10 cellular contexts compared by ENCODE assay signal in the genomic region with DNA sequence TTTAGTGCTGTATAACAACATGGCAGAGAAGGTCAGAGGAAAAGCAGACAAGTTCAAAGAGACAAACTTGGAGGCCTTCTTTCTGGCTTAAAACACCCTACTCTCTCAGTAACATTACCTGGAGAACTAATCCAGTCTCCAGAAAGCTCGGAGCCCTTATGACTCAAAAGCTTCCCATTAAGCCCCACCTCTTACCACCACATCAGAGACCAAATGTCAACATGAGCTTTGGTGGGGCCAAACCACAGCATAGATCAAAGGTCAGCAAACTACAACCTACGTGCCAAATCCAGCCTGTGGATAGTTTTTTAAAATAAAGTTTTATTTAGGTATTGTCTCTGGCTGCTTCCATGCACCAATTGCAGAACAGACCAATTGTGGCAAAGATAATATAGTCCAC.
"Had no signal": no experiment of that assay in that cellular context is flagged by ENCODE, and none has a peak within 500 bp of the region (broad histone marks: within the 10 kb centered on the region; RNA-seq: fewer than 3 reads in every experiment).

No MANE protein-coding gene starts in this region.

- H3K4me3 ChIP-seq: gastroesophageal sphincter, neural progenitor cell, pancreas had no signal

- H3K27me3 ChIP-seq: gastroesophageal sphincter, neural progenitor cell, pancreas had no signal

- H3K9ac ChIP-seq: neural progenitor cell had no signal

- H2AFZ ChIP-seq: neural progenitor cell had no signal

- H3K4me1 ChIP-seq: gastroesophageal sphincter, neural progenitor cell, pancreas had no signal

- H3K9me3 ChIP-seq: gastroesophageal sphincter, pancreas had no signal

- ATAC-seq: gastroesophageal sphincter, pancreas had no signal

- H3K36me3 ChIP-seq: gastroesophageal sphincter, neural progenitor cell, pancreas had no signal

- DNase-seq: activated CD4-positive, alpha-beta memory T cell treated with anti-CD3 and anti-CD28 coated beads for 36 hours; activated gamma-delta T cell; activated naive CD8-positive, alpha-beta T cell treated with anti-CD3 and anti-CD28 coated beads for 36 hours; activated T-cell treated with anti-CD3 and anti-CD28 coated beads, Interleukin-2, amount 50 U/mL, for 48 hours; pancreas; stimulated activated CD4-positive, alpha-beta T cell treated with anti-CD3 and anti-CD28 coated beads, Interleukin-4, amount 100 ng/mL, for 1 hour; T1000 had no signal

- H3K4me2 ChIP-seq: neural progenitor cell had no signal

- H3K27ac ChIP-seq: gastroesophageal sphincter, neural progenitor cell, pancreas, VCaP had no signal
